Comparison of ENCODE assay signal across 9 cellular contexts in the genomic region with DNA sequence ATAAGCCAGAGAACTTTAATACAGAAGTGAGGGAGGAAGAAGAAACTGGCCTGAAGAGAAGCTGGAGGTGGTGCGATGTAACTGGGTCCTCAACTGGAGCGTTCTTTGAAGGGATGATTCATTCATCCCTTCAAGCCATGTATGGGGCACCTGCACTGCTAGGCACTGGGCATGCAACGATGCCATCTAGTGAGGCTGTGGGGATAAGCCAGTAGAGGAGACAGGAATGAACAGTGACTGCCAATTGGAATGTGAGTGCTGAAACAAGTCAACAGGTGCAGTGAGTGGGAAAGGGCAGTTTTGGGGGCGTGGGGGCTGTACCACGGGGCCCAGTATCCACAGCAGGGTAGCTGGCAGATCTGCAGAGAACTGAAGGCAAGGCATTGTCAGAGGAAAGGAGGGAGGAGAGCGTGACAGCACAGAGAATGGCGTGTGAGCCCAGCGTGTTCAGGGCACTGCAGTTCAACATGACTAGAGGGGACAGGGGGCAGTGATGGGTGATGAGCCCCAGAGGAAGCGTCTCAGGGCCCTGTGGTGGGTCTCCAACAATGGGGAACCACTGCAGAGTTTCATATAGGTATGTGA.
DNase-seq lines count a peak whose midpoint lies in the region; ATAC-seq and TF ChIP-seq lines count a peak whose summit lies in the region.
"Had no signal": no experiment of that assay in that cellular context is flagged by ENCODE, and none has a peak within 500 bp of the region (broad histone marks: within the 10 kb centered on the region; RNA-seq: fewer than 3 reads in every experiment).

No MANE protein-coding gene starts in this region.

- DNase-seq in ELR (ENCODE audit: low read depth) (peak; percentile 72), NCI-H524 (lab: John Stamatoyannopoulos, UW) (peak; percentile 57 to 79), coronary artery (ENCODE audit: low spot score) (no peak), CD1c-positive myeloid dendritic cell (ENCODE audit: extremely low spot score) (no peak), GOT3 (lab: John Stamatoyannopoulos, UW) (no peak)
- DNase-seq in stimulated activated CD4-positive, alpha-beta T cell treated with anti-CD3 and anti-CD28 coated beads, Interleukin-15, amount 100 ng/mL, for 24 hours: peak; percentile 58

- H3K27ac ChIP-seq in 22Rv1 (no peak overlapping the region), coronary artery (peak overlapping the region in 1 of 2 donors; percentile 62)
- H3K27ac ChIP-seq: adrenal gland had no signal

- TF ChIP-seq CTCF in 22Rv1 (IDR thresholded peaks at IDR 0.05): peak; percentile 77
- no peak for TF ChIP-seq CTCF in coronary artery (IDR thresholded peaks at IDR 0.05)

- no peak for ATAC-seq in GM21390 (IDR thresholded peaks at IDR 0.05; ENCODE audit: unreplicated experiment)

- H3K4me3 ChIP-seq in coronary artery: peak overlapping the region; percentile 43
- H3K4me3 ChIP-seq: adrenal gland had no signal

Comparison
In these comparisons a context has a peak if more than half of its experiments do, and no peak if none do; other contexts are left out.
1. DNase-seq: peak in ELR (single experiment), NCI-H524 (2 of 2) and stimulated activated CD4-positive, alpha-beta T cell treated with anti-CD3 and anti-CD28 coated beads, Interleukin-15, amount 100 ng/mL, for 24 hours (single experiment); none in coronary artery (single experiment), CD1c-positive myeloid dendritic cell (single experiment) and GOT3 (single experiment).